9 cellular contexts compared by ENCODE assay signal in genomic region chr17:30808785-30809286, GRCh38. TPM values are rescaled to one million over a fixed set of nuclear protein-coding genes. Genes with fewer than 3 reads are reported as not detected.
A peak's percentile ranks its signal among the peaks of the same experiment; 100 is the strongest.
DNase-seq lines count a peak whose midpoint lies in the region; ATAC-seq and TF ChIP-seq lines count a peak whose summit lies in the region.
"Had no signal": no experiment of that assay in that cellular context is flagged by ENCODE, and none has a peak within 500 bp of the region (broad histone marks: within the 10 kb centered on the region; RNA-seq: fewer than 3 reads in every experiment).

No MANE protein-coding gene starts in this region.

- H3K4me2 ChIP-seq in neural progenitor cell: no peak overlapping the region

- H3K27me3 Mint-ChIP-seq in immature natural killer cell (ENCODE audit: low read depth in 3 of 3): peaks cover 0 to 4% (median 2%) of the 10 kb centered on the region in 3 donors
- no peaks in the 10 kb centered on the region for H3K27me3 Mint-ChIP-seq in neural progenitor cell (ENCODE audit: insufficient read depth, low read depth)

- no peak overlapping the region for H3K27ac ChIP-seq in Panc1 (ENCODE audit: low read length)
- H3K27ac ChIP-seq in neural progenitor cell: no peak overlapping the region
- H3K27ac ChIP-seq: epithelial cell of prostate had no signal

- TSS peak; percentile 19 for BruUV-seq in Panc1 (replicated peaks; lab: Mats Ljungman, UMichigan)

- peaks cover 62% of the 10 kb centered on the region for H4K20me1 ChIP-seq in neural progenitor cell (ENCODE audit: low read depth)

- ATAC-seq in GM18517 (IDR thresholded peaks at IDR 0.05; ENCODE audit: unreplicated experiment): peak; percentile 87
- ATAC-seq in HG02623 (IDR thresholded peaks at IDR 0.05; ENCODE audit: unreplicated experiment): peak; percentile 78
- ATAC-seq in Panc1: no peak

- H3K27ac Mint-ChIP-seq in immature natural killer cell: peak overlapping the region; percentile 86 to 98 (median 94)
- no peak overlapping the region for H3K27ac Mint-ChIP-seq in neural progenitor cell

- H3K9me3 ChIP-seq in Panc1 (ENCODE audit: control insufficient read depth, insufficient read depth, low read depth, low read length): no peaks in the 10 kb centered on the region
- H3K9me3 ChIP-seq in neural progenitor cell (ENCODE audit: low read depth): no peaks in the 10 kb centered on the region

- in situ Hi-C loops in Panc1 (cut with HindIII; ENCODE audit: low pct_unique_long_range_greater_than_20kb, low sequenced_read_pairs): no loop called here

- no peaks in the 10 kb centered on the region for H3K27me3 ChIP-seq in Panc1 (ENCODE audit: control insufficient read depth, insufficient read depth, low read length)
- H3K27me3 ChIP-seq in neural progenitor cell: no peaks in the 10 kb centered on the region

- H3K36me3 Mint-ChIP-seq in immature natural killer cell (peaks cover 0 to 4% (median 0%) of the 10 kb centered on the region in 3 donors), neural progenitor cell (peaks cover 6% of the 10 kb centered on the region)

- CTCF ChIA-PET in Panc1 (lab: Charles Lee): no interaction called here

- TF ChIP-seq CTCF in Panc1 (IDR thresholded peaks at IDR 0.05): no peak
- TF ChIP-seq CTCF in neural progenitor cell (IDR thresholded peaks at IDR 0.05): no peak

- no peak overlapping the region for H3K4me3 ChIP-seq in Panc1 (ENCODE audit: low read depth in 2 of 2, low read length in 2 of 2)
- H3K4me3 ChIP-seq in neural progenitor cell: no peak overlapping the region

- no peak for DNase-seq in Panc1 (ENCODE audit: low read depth, low spot score)
- peak; percentile 60 to 67 (median 65) for DNase-seq in immature natural killer cell
- no peak for DNase-seq in dedifferentiated amniotic fluid mesenchymal stem cell (ENCODE audit: extremely low spot score)
- DNase-seq in neural progenitor cell (ENCODE audit: low spot score): no peak
- DNase-seq in NCI-H146 (lab: John Stamatoyannopoulos, UW): no peak
- DNase-seq in SHP77 treated with DMSO at 0.1 percent for 48 hours (lab: John Stamatoyannopoulos, UW): no peak

- peaks cover 73 to 81% of the 10 kb centered on the region in 2 donors for H3K4me1 Mint-ChIP-seq in immature natural killer cell
- H3K4me1 Mint-ChIP-seq in neural progenitor cell: peaks cover 6% of the 10 kb centered on the region

- H3K9me3 Mint-ChIP-seq in immature natural killer cell (no peaks in the 10 kb centered on the region), neural progenitor cell (no peaks in the 10 kb centered on the region)

- no peak overlapping the region for H3K9ac ChIP-seq in neural progenitor cell

- H3K4me3 Mint-ChIP-seq in immature natural killer cell: peak overlapping the region; percentile 81 to 90 (median 84)
- H3K4me3 Mint-ChIP-seq in neural progenitor cell: no peak overlapping the region

- no peaks in the 10 kb centered on the region for H3K4me1 ChIP-seq in Panc1 (ENCODE audit: control insufficient read depth, insufficient read depth, low read length)
- peaks cover 7% of the 10 kb centered on the region for H3K4me1 ChIP-seq in neural progenitor cell

- POLR2A ChIA-PET in Panc1 (lab: Charles Lee): interaction anchor here (0.7 kb wide), 1 partner anchor 8 kb away, joined by 12 read pairs; no protein-coding TSS in a partner anchor

- H3F3A ChIP-seq in neural progenitor cell (ENCODE audit: low read depth): peaks cover 12% of the 10 kb centered on the region

- intact Hi-C loops in Panc1 (cut with micrococcal nuclease; ENCODE audit: unreplicated experiment): loop anchor here (10.0 kb wide), 1 partner anchor 64 kb away; no protein-coding TSS in a partner anchor

- peaks cover 3% of the 10 kb centered on the region; the same call in 1 of the 2 replicates for H3K36me3 ChIP-seq in Panc1 (ENCODE audit: control insufficient read depth, insufficient read depth, low read length)
- no peaks in the 10 kb centered on the region for H3K36me3 ChIP-seq in neural progenitor cell

- peaks cover 86% of the 10 kb centered on the region for H3K79me2 ChIP-seq in neural progenitor cell (ENCODE audit: low read depth)

- no peak overlapping the region for H2AFZ ChIP-seq in neural progenitor cell (replicated peaks)

RNA-seq across cellular contexts. Expression of gene CRLF3, which starts 15.7 kb away (rescaled TPM):
- 28.6 TPM for total RNA-seq in Panc1 (2021; ENCODE audit: unreplicated experiment)
- polyA plus RNA-seq in Panc1 (2012; ENCODE audit: insufficient read length): 21.0 TPM
- 10 to 100 TPM; 85.8 to 98.7 (median 97.8) TPM for polyA plus RNA-seq in immature natural killer cell
- total RNA-seq in neural progenitor cell (ENCODE audit: low replicate concordance): 27.0 and 43.8 TPM in 2 replicates

RNA-seq across cellular contexts. Expression of gene ATAD5, which starts 22.9 kb away (rescaled TPM):
- 11.5 TPM for total RNA-seq in Panc1 (2021; ENCODE audit: unreplicated experiment)
- polyA plus RNA-seq in Panc1 (2012; ENCODE audit: insufficient read length): 1.0 TPM
- 1 to 10 TPM; 1.7 to 2.5 (median 1.8) TPM for polyA plus RNA-seq in immature natural killer cell
- 27.3 and 36.2 TPM in 2 replicates for total RNA-seq in neural progenitor cell (ENCODE audit: low replicate concordance)

Comparison
In these comparisons a context has a peak if more than half of its experiments do, and no peak if none do; other contexts are left out.
1. DNase-seq: peak in immature natural killer cell (3 of 3); none in Panc1 (single experiment), dedifferentiated amniotic fluid mesenchymal stem cell (single experiment), neural progenitor cell (single experiment), NCI-H146 (single experiment) and SHP77 treated with DMSO at 0.1 percent for 48 hours (single experiment).